ENCODE assay signal across 14 cellular contexts in the genomic region with DNA sequence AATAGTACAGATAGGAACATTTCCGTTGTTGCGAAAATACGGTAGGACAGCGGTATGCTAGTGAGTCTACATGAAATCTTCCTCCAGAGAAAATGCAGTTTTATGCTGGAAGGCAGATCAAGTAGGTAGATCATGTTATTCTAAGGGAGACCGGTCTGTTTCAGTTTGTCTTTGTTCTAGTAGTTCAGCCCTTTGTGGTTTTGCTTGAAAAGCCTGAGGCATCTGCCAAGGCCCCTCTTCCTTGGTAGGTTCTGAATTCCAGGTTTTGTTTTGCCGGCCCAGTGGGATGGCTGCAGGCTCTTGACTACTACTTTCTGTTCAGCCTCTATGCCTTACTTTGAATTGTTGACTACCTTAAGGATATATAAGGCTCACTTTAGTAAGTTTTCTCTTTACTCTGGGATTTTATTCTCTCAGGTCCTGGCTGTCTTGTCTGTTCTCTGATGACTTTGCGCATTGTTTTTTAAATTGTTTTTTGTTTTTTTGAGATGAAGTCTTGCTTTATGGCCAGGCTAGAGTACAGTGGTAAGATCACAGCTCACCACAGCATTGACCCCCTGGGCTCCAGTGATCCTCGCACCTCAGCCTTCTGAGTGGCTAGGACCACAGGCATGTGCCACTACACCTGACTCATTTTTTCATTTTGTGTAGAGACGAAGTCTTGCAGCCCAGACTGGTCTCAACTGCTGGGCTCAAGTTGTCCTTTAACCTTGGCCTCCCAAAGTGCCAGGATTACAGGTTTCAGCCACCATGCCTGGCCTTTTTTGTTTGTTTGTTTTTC. TPM values are rescaled to one million over a fixed set of nuclear protein-coding genes. Genes with fewer than 3 reads are reported as not detected.
DNase-seq lines count a peak whose midpoint lies in the region; ATAC-seq and TF ChIP-seq lines count a peak whose summit lies in the region.
"Had no signal": no experiment of that assay in that cellular context is flagged by ENCODE, and none has a peak within 500 bp of the region (broad histone marks: within the 10 kb centered on the region; RNA-seq: fewer than 3 reads in every experiment).

No MANE protein-coding gene starts in this region.

- in situ Hi-C loops in brain microvascular endothelial cell (cut with HindIII; ENCODE audit: low pct_ligation_motif_present, low sequenced_read_pairs): no loop called here

- no peak overlapping the region for H3K4me3 Mint-ChIP-seq in CD8-positive, alpha-beta T cell

- CTCF ChIA-PET in CD8-positive, alpha-beta T cell (lab: Charles Lee): no interaction called here

- H3K27ac Mint-ChIP-seq in CD8-positive, alpha-beta T cell: peak overlapping the region; percentile 38

- no peak for ATAC-seq in CD8-positive, alpha-beta T cell
- ATAC-seq in GM18517 (IDR thresholded peaks at IDR 0.05; ENCODE audit: unreplicated experiment): no peak

- peaks cover 12% of the 10 kb centered on the region for H3K36me3 Mint-ChIP-seq in CD8-positive, alpha-beta T cell

- no peak for TF ChIP-seq CTCF in CD8-positive, alpha-beta T cell (IDR thresholded peaks at IDR 0.05)
- TF ChIP-seq CTCF in brain microvascular endothelial cell (IDR thresholded peaks at IDR 0.05; ENCODE audit: low read depth, low read length, missing control alignments): no peak

- POLR2A ChIA-PET in CD8-positive, alpha-beta T cell (lab: Charles Lee): no interaction called here

- peaks cover 4% of the 10 kb centered on the region for H3K4me1 ChIP-seq in CD8-positive, alpha-beta T cell (ENCODE audit: insufficient read depth, low read length)

- no peaks in the 10 kb centered on the region for H3K9me3 Mint-ChIP-seq in CD8-positive, alpha-beta T cell

- intact Hi-C loops in CD8-positive, alpha-beta T cell (cut with DNase I, micrococcal nuclease): no loop called here

- no peaks in the 10 kb centered on the region for H3K9me3 ChIP-seq in CD8-positive, alpha-beta T cell (ENCODE audit: low read length)
- H3K9me3 ChIP-seq: ascending aorta had no signal

- H3K27me3 ChIP-seq in CD8-positive, alpha-beta T cell (ENCODE audit: insufficient read depth, low read length): no peaks in the 10 kb centered on the region
- H3K27me3 ChIP-seq in brain microvascular endothelial cell (replicated peaks): no peaks in the 10 kb centered on the region
- H3K27me3 ChIP-seq: ascending aorta, hepatocyte had no signal

- no peaks in the 10 kb centered on the region for H3K27me3 Mint-ChIP-seq in CD8-positive, alpha-beta T cell (ENCODE audit: low read depth)

- no peak overlapping the region for H3K27ac ChIP-seq in CD8-positive, alpha-beta T cell (ENCODE audit: low read depth, low read length)
- no peak overlapping the region for H3K27ac ChIP-seq in brain microvascular endothelial cell
- H3K27ac ChIP-seq: ascending aorta, hepatocyte, SK-N-MC had no signal

- H3K36me3 ChIP-seq in CD8-positive, alpha-beta T cell (ENCODE audit: insufficient read depth, low read length): no peaks in the 10 kb centered on the region
- H3K36me3 ChIP-seq in brain microvascular endothelial cell (replicated peaks): no peaks in the 10 kb centered on the region
- H3K36me3 ChIP-seq: ascending aorta had no signal

- H3K4me1 Mint-ChIP-seq in CD8-positive, alpha-beta T cell (ENCODE audit: low read depth): peaks cover 69% of the 10 kb centered on the region

- DNase-seq in CD8-positive, alpha-beta T cell: no peak
- DNase-seq in HT1080 (ENCODE audit: low read depth) (peak; percentile 35), brain microvascular endothelial cell (peak; percentile 36), myocyte (ENCODE audit: low read depth) (peak; percentile 50), NCI-H345 (lab: John Stamatoyannopoulos, UW) (no peak), hepatic stellate cell (ENCODE audit: low spot score) (no peak)
- DNase-seq in activated CD4-positive, alpha-beta T cell treated with anti-CD3 and anti-CD28 coated beads, Interleukin-2, amount 50 U/mL, for 1 hour: no peak
- DNase-seq: activated CD4-positive, CD25-positive, alpha-beta regulatory T cell; KG1; NCI-H187 treated with DMSO at 0.1 percent for 48 hours had no signal

- H3K4me3 ChIP-seq in CD8-positive, alpha-beta T cell (ENCODE audit: low read depth, low read length): no peak overlapping the region
- no peak overlapping the region for H3K4me3 ChIP-seq in brain microvascular endothelial cell (ENCODE audit: low read depth, low read length)
- H3K4me3 ChIP-seq: ascending aorta, hepatocyte, SK-N-MC had no signal

RNA-seq across cellular contexts. Expression of a gene that starts 53.7 kb away (rescaled TPM):
- 10 to 100 TPM; 45.2 to 46.7 TPM for total RNA-seq in CD8-positive, alpha-beta T cell
- total RNA-seq in HT1080 (2014; rRNA removed; shearing (Covaris generic)): 19.4 and 23.1 TPM in 2 replicates
- polyA plus RNA-seq in HT1080 (2015; cell fraction: cytosol; rRNA removed): 8.8 and 11.9 TPM in 2 replicates
- polyA plus RNA-seq in HT1080 (2015; cell fraction: nucleus; rRNA removed): 15.9 and 17.0 TPM in 2 replicates
- 166 and 185 TPM in 2 replicates for total RNA-seq in myocyte
- polyA plus RNA-seq in myocyte (2012): 34.1 TPM

Comparison
In these comparisons a context has a peak if more than half of its experiments do, and no peak if none do; other contexts are left out.
1. DNase-seq: peak in HT1080 (single experiment), brain microvascular endothelial cell (single experiment) and myocyte (single experiment); none in CD8-positive, alpha-beta T cell (0 of 7), NCI-H345 (single experiment), hepatic stellate cell (single experiment) and activated CD4-positive, alpha-beta T cell treated with anti-CD3 and anti-CD28 coated beads, Interleukin-2, amount 50 U/mL, for 1 hour (single experiment).